In the genomic region with DNA sequence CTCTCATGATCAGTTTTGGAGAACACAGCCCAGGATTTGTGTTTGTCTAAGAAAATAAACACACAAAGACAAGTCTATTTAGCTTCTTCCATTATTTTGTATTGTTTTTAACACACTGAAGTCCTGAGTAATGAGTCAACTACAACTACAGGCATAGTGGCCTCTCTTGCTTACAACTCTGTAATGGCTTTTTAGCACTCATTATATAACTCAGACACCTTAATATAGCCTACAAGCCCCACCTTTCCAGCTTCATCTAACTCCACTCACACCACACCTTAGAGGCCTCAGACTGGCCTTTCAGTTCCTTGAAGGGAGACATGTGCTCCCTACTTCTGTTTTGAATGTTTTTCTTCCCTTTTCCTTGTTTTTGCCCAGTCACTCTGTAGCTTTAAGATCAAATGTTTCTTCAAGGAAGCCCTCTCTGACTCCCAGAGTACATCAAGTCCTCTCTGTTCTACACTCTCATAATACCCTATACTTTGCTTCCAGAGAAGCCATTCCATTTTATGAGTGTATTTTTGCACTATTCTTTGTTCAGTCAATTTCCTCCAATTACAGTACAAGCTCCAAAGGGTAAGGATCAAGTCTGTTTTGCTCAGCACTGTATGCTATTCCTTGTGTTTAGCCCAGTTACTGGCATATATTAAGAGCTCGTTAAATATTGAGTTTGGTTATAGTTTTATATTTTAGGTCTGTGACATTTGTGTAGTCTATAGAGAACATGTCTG, we compare ENCODE assay signal across 14 cellular contexts.
DNase-seq lines count a peak whose midpoint lies in the region; ATAC-seq lines count a peak whose summit lies in the region.
"Had no signal": no experiment of that assay in that cellular context is flagged by ENCODE, and none has a peak within 500 bp of the region (broad histone marks: within the 10 kb centered on the region; RNA-seq: fewer than 3 reads in every experiment).

No MANE protein-coding gene starts in this region.

- ATAC-seq in GM21360 (IDR thresholded peaks at IDR 0.05; ENCODE audit: unreplicated experiment) = peak; percentile 67
- no peak for ATAC-seq in HG03045 (IDR thresholded peaks at IDR 0.05; ENCODE audit: unreplicated experiment)

- peak; percentile 47 for DNase-seq in NOMO-1 treated with DMSO at 0.1 percent for 48 hours (lab: John Stamatoyannopoulos, UW; ENCODE audit: unreplicated experiment)
- DNase-seq in epithelial cell of prostate (ENCODE audit: low read depth, low spot score) = no peak
- DNase-seq in renal cortical epithelial cell (ENCODE audit: low read depth) = peak; percentile 80
- no peak for DNase-seq in ecto neural progenitor cell (ENCODE audit: low spot score)
- no peak for DNase-seq in dedifferentiated amniotic fluid mesenchymal stem cell (ENCODE audit: extremely low spot score)
- DNase-seq: activated CD4-positive, CD25-positive, alpha-beta regulatory T cell treated with anti-CD3 and anti-CD28 coated beads, Interleukin-2, amount 50 U/mL, for 72 hours; activated T-cell treated with anti-CD3 and anti-CD28 coated beads, Interleukin-2, amount 50 U/mL, for 48 hours; amygdala; COR-L47; kidney glomerular epithelial cell; NCI-H2171; SW 1271 had no signal

- peak overlapping the region; percentile 22 for H3K27ac ChIP-seq in epithelial cell of prostate

Comparison
In these comparisons a context has a peak if more than half of its experiments do, and no peak if none do; other contexts are left out.
1. DNase-seq: peak in NOMO-1 treated with DMSO at 0.1 percent for 48 hours (single experiment) and renal cortical epithelial cell (single experiment); none in epithelial cell of prostate (single experiment), ecto neural progenitor cell (single experiment) and dedifferentiated amniotic fluid mesenchymal stem cell (single experiment).